ENCODE assay signal across 8 cellular contexts in genomic region chr15:71342658-71343057, GRCh38.
"Had no signal": no experiment of that assay in that cellular context is flagged by ENCODE, and none has a peak within 500 bp of the region (broad histone marks: within the 10 kb centered on the region; RNA-seq: fewer than 3 reads in every experiment).

No MANE protein-coding gene starts in this region.

- DNase-seq: GM23248, GOT3, KBM-7 had no signal

- H3K4me3 ChIP-seq: GM23248, HAP-1 had no signal

- H3K4me1 ChIP-seq: HAP-1 had no signal

- H2AFZ ChIP-seq: GM23248 had no signal

- H3K9me3 ChIP-seq: HAP-1 had no signal

- H3K9me3 Mint-ChIP-seq: IgD-negative memory B cell had no signal

- H3K4me3 Mint-ChIP-seq: IgD-negative memory B cell had no signal

- ATAC-seq: HCT116, HepG2 had no signal

- H3K4me1 Mint-ChIP-seq: IgD-negative memory B cell had no signal

- H3K9ac ChIP-seq: GM23248 had no signal

- H3K36me3 Mint-ChIP-seq: IgD-negative memory B cell had no signal

- H3K27ac ChIP-seq: GM23248, HL-60 had no signal

- H3K27ac Mint-ChIP-seq: IgD-negative memory B cell had no signal

- H3K36me3 ChIP-seq: HAP-1 had no signal
